ENCODE assay signal across 10 cellular contexts in genomic region chr7:130996205-130996840, GRCh38.
DNase-seq lines count a peak whose midpoint lies in the region; ATAC-seq and TF ChIP-seq lines count a peak whose summit lies in the region.
"Had no signal": no experiment of that assay in that cellular context is flagged by ENCODE, and none has a peak within 500 bp of the region (broad histone marks: within the 10 kb centered on the region; RNA-seq: fewer than 3 reads in every experiment).

No MANE protein-coding gene starts in this region.

- no peaks in the 10 kb centered on the region for H3K9me3 ChIP-seq in colonic mucosa
- H3K9me3 ChIP-seq in muscle layer of duodenum (ENCODE audit: control insufficient read depth in 1 of 2, low read length in 2 of 2), result no peaks in the 10 kb centered on the region

- H3K4me1 ChIP-seq in colonic mucosa, result peaks cover 29% of the 10 kb centered on the region
- peaks cover 32 to 50% of the 10 kb centered on the region in 2 donors for H3K4me1 ChIP-seq in muscle layer of duodenum (ENCODE audit: control insufficient read depth in 1 of 2, insufficient read depth in 2 of 2, low read length in 2 of 2)

- H3K27ac Mint-ChIP-seq in stimulated activated naive CD8-positive, alpha-beta T cell treated with anti-CD3 and anti-CD28 coated beads, Interleukin-15, Interleukin-2, amounts not matched to agents 100 ng/mL and 50 ng/mL, for 24 hours, result peak overlapping the region; percentile 90

- no peak for ATAC-seq in stimulated activated naive CD8-positive, alpha-beta T cell treated with anti-CD3 and anti-CD28 coated beads, Interleukin-15, Interleukin-2, amounts not matched to agents 100 U/mL and 50 U/mL, for 24 hours
- ATAC-seq in GM21526 (IDR thresholded peaks at IDR 0.05; ENCODE audit: low FRiP score, unreplicated experiment), result no peak

- H3K27me3 Mint-ChIP-seq in stimulated activated naive CD8-positive, alpha-beta T cell treated with anti-CD3 and anti-CD28 coated beads, Interleukin-15, Interleukin-2, amounts not matched to agents 100 ng/mL and 50 ng/mL, for 24 hours, result no peaks in the 10 kb centered on the region

- H3K4me3 Mint-ChIP-seq in stimulated activated naive CD8-positive, alpha-beta T cell treated with anti-CD3 and anti-CD28 coated beads, Interleukin-15, Interleukin-2, amounts not matched to agents 100 ng/mL and 50 ng/mL, for 24 hours, result peak overlapping the region; percentile 66

- H3K36me3 ChIP-seq in colonic mucosa (no peaks in the 10 kb centered on the region), muscle layer of duodenum (ENCODE audit: control insufficient read depth in 1 of 2, insufficient read depth in 2 of 2, low read length in 2 of 2) (peaks cover 0 to 6% of the 10 kb centered on the region in 2 donors)

- peak overlapping the region; percentile 50 to 80 for H3K9ac ChIP-seq in colonic mucosa (ENCODE audit: low read depth in 2 of 2, low read length in 2 of 2)

- H3K27ac ChIP-seq in colonic mucosa (peak overlapping the region; percentile 94), muscle layer of duodenum (ENCODE audit: low read length) (peak overlapping the region; percentile 86)

- no peak for DNase-seq in stimulated activated naive CD8-positive, alpha-beta T cell treated with anti-CD3 and anti-CD28 coated beads, Interleukin-15, Interleukin-2, amounts not matched to agents 100 U/mL and 50 U/mL, for 24 hours
- DNase-seq in colonic mucosa (peak; percentile 64), RPMI8226 (no peak), DMS79 treated with DMSO at 0.1 percent for 48 hours (lab: John Stamatoyannopoulos, UW) (no peak)
- DNase-seq in central memory CD4-positive, alpha-beta T cell, result no peak
- DNase-seq: DMS 273 treated with DMSO at 0.1 percent for 48 hours; stimulated activated CD4-positive, alpha-beta T cell treated with anti-CD3 and anti-CD28 coated beads, Interleukin-12 subunit alpha, Interleukin-12 subunit beta, amount 100 ng/mL, for 4 hours had no signal

- intact Hi-C loops in colonic mucosa (cut with DNase I), result no loop called here

- no peaks in the 10 kb centered on the region for H3K9me3 Mint-ChIP-seq in stimulated activated naive CD8-positive, alpha-beta T cell treated with anti-CD3 and anti-CD28 coated beads, Interleukin-15, Interleukin-2, amounts not matched to agents 100 ng/mL and 50 ng/mL, for 24 hours

- peaks cover 11% of the 10 kb centered on the region for H3K36me3 Mint-ChIP-seq in stimulated activated naive CD8-positive, alpha-beta T cell treated with anti-CD3 and anti-CD28 coated beads, Interleukin-15, Interleukin-2, amounts not matched to agents 100 ng/mL and 50 ng/mL, for 24 hours (ENCODE audit: low read depth)

- H3K4me3 ChIP-seq in colonic mucosa (no peak overlapping the region), muscle layer of duodenum (ENCODE audit: low read depth in 1 of 2, low read length in 2 of 2) (no peak overlapping the region)

- H3K27me3 ChIP-seq in colonic mucosa, result no peaks in the 10 kb centered on the region
- no peaks in the 10 kb centered on the region for H3K27me3 ChIP-seq in muscle layer of duodenum (ENCODE audit: low read depth, low read length)

- TF ChIP-seq CTCF in colonic mucosa (IDR thresholded peaks at IDR 0.05), result no peak

- H3K4me1 Mint-ChIP-seq in stimulated activated naive CD8-positive, alpha-beta T cell treated with anti-CD3 and anti-CD28 coated beads, Interleukin-15, Interleukin-2, amounts not matched to agents 100 ng/mL and 50 ng/mL, for 24 hours (ENCODE audit: low read depth), result peaks cover 79% of the 10 kb centered on the region
